ENCODE assay signal across 1 cellular context in the genomic region with DNA sequence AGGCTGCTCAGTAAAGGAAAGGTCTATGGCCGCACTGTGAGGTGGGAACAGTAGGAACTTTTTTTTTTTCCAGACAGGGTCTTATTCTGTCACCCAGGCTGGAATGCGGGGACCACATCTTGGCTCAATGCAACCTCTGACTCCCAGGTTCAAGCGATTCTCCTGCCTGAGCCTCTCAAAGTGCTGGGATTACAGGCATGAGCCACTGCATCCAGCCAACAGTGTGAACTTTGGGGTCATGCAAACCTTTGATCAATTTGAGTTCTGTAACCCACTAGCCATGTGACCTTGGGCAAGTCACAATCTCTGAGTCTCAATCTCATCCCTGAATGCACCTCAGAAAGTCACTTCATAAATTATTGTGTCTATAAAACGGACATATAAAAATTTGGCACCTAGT.
TF ChIP-seq lines count a peak whose summit lies in the region.

No MANE protein-coding gene starts in this region.

TF ChIP-seq in HepG2, 621 proteins besides CTCF, POLR2A, EP300 and RAD21 (continued from another document):
- TF ChIP-seq, protein P1, sequence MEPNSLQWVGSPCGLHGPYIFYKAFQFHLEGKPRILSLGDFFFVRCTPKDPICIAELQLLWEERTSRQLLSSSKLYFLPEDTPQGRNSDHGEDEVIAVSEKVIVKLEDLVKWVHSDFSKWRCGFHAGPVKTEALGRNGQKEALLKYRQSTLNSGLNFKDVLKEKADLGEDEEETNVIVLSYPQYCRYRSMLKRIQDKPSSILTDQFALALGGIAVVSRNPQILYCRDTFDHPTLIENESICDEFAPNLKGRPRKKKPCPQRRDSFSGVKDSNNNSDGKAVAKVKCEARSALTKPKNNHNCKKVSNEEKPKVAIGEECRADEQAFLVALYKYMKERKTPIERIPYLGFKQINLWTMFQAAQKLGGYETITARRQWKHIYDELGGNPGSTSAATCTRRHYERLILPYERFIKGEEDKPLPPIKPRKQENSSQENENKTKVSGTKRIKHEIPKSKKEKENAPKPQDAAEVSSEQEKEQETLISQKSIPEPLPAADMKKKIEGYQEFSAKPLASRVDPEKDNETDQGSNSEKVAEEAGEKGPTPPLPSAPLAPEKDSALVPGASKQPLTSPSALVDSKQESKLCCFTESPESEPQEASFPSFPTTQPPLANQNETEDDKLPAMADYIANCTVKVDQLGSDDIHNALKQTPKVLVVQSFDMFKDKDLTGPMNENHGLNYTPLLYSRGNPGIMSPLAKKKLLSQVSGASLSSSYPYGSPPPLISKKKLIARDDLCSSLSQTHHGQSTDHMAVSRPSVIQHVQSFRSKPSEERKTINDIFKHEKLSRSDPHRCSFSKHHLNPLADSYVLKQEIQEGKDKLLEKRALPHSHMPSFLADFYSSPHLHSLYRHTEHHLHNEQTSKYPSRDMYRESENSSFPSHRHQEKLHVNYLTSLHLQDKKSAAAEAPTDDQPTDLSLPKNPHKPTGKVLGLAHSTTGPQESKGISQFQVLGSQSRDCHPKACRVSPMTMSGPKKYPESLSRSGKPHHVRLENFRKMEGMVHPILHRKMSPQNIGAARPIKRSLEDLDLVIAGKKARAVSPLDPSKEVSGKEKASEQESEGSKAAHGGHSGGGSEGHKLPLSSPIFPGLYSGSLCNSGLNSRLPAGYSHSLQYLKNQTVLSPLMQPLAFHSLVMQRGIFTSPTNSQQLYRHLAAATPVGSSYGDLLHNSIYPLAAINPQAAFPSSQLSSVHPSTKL (CRISPR knock-in tag; IDR thresholded peaks at IDR 0.05) = peak; percentile 56; the same call in 1 of the 2 replicates
- TF ChIP-seq ZNF331 (CRISPR knock-in tag; IDR thresholded peaks at IDR 0.05) = peak; percentile 53; the same call in 1 of the 2 replicates
